ENCODE assay signal across 1 cellular context in the genomic region with DNA sequence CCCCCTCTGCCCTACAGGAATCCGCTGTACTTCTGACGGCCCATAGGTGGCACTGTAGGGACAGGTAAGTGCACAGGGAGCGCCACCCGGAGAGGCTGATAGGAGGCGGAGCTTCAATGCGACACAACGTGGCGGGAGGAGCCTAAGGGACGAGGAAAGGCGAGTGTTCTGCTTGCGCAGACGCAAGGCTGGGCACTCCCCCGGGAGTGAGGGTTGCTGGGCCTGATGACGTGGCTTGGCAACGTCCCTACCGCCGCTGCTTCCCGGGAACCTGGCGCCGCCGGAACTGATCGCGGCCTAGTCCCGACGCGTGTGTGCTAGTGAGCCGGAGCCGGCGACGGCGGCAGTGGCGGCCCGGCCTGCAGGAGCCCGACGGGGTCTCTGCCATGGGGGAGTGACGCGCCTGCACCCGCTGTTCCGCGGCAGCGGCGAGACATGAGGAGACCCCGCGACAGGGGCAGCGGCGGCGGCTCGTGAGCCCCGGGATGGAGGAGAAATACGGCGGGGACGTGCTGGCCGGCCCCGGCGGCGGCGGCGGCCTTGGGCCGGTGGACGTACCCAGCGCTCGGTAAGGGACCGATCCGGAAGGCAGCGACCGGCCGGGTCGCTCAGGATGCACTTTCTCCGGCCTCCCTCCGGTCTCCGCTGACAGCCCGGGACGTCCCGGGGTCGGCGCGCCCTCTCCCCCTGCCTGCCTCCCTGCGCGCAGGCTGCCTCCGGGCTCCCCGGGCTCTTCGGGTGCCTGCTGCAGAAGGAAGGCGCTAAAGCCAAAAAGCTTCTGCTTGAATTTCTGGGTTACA.
TF ChIP-seq lines count a peak whose summit lies in the region.

Gene SLC30A5, plus strand, starts transcription at position 244 of the 800 bp plus-strand sequence. Its CDS starts 242 bp downstream, at position 486.

TF ChIP-seq in K562, 482 proteins besides CTCF, POLR2A, EP300 and RAD21 (continued from another document and continues in another):
- TF ChIP-seq, protein P1, sequence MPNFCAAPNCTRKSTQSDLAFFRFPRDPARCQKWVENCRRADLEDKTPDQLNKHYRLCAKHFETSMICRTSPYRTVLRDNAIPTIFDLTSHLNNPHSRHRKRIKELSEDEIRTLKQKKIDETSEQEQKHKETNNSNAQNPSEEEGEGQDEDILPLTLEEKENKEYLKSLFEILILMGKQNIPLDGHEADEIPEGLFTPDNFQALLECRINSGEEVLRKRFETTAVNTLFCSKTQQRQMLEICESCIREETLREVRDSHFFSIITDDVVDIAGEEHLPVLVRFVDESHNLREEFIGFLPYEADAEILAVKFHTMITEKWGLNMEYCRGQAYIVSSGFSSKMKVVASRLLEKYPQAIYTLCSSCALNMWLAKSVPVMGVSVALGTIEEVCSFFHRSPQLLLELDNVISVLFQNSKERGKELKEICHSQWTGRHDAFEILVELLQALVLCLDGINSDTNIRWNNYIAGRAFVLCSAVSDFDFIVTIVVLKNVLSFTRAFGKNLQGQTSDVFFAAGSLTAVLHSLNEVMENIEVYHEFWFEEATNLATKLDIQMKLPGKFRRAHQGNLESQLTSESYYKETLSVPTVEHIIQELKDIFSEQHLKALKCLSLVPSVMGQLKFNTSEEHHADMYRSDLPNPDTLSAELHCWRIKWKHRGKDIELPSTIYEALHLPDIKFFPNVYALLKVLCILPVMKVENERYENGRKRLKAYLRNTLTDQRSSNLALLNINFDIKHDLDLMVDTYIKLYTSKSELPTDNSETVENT (CRISPR knock-in tag; IDR thresholded peaks at IDR 0.05) = peak; percentile 90
- peak; percentile 89 for TF ChIP-seq GABPB1 (CRISPR knock-in tag; IDR thresholded peaks at IDR 0.05)
- peak; percentile 95 for TF ChIP-seq KLF1 (tag; IDR thresholded peaks at IDR 0.05)
- TF ChIP-seq SMAD1 (IDR thresholded peaks at IDR 0.05; ENCODE audit: low read depth, low read length, partially characterized antibody) = peak; percentile 60
- TF ChIP-seq, protein P2, sequence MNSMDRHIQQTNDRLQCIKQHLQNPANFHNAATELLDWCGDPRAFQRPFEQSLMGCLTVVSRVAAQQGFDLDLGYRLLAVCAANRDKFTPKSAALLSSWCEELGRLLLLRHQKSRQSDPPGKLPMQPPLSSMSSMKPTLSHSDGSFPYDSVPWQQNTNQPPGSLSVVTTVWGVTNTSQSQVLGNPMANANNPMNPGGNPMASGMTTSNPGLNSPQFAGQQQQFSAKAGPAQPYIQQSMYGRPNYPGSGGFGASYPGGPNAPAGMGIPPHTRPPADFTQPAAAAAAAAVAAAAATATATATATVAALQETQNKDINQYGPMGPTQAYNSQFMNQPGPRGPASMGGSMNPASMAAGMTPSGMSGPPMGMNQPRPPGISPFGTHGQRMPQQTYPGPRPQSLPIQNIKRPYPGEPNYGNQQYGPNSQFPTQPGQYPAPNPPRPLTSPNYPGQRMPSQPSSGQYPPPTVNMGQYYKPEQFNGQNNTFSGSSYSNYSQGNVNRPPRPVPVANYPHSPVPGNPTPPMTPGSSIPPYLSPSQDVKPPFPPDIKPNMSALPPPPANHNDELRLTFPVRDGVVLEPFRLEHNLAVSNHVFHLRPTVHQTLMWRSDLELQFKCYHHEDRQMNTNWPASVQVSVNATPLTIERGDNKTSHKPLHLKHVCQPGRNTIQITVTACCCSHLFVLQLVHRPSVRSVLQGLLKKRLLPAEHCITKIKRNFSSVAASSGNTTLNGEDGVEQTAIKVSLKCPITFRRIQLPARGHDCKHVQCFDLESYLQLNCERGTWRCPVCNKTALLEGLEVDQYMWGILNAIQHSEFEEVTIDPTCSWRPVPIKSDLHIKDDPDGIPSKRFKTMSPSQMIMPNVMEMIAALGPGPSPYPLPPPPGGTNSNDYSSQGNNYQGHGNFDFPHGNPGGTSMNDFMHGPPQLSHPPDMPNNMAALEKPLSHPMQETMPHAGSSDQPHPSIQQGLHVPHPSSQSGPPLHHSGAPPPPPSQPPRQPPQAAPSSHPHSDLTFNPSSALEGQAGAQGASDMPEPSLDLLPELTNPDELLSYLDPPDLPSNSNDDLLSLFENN (IDR thresholded peaks at IDR 0.05; ENCODE audit: low read depth in 2 of 2, low read length in 2 of 2) = 0 out of 4 replicates have a peak, but pooled peaks of 1 of the 2 experiments have one; percentile 50
- no peak for TF ChIP-seq ZNF57 (CRISPR knock-in tag; IDR thresholded peaks at IDR 0.05)
- TF ChIP-seq TSHZ1 (CRISPR knock-in tag; IDR thresholded peaks at IDR 0.05) = no peak
- TF ChIP-seq STAT5B (CRISPR knock-in tag; IDR thresholded peaks at IDR 0.05) = no peak
- TF ChIP-seq LCOR (CRISPR knock-in tag; IDR thresholded peaks at IDR 0.05) = peak; percentile 88
- TF ChIP-seq, protein P3, sequence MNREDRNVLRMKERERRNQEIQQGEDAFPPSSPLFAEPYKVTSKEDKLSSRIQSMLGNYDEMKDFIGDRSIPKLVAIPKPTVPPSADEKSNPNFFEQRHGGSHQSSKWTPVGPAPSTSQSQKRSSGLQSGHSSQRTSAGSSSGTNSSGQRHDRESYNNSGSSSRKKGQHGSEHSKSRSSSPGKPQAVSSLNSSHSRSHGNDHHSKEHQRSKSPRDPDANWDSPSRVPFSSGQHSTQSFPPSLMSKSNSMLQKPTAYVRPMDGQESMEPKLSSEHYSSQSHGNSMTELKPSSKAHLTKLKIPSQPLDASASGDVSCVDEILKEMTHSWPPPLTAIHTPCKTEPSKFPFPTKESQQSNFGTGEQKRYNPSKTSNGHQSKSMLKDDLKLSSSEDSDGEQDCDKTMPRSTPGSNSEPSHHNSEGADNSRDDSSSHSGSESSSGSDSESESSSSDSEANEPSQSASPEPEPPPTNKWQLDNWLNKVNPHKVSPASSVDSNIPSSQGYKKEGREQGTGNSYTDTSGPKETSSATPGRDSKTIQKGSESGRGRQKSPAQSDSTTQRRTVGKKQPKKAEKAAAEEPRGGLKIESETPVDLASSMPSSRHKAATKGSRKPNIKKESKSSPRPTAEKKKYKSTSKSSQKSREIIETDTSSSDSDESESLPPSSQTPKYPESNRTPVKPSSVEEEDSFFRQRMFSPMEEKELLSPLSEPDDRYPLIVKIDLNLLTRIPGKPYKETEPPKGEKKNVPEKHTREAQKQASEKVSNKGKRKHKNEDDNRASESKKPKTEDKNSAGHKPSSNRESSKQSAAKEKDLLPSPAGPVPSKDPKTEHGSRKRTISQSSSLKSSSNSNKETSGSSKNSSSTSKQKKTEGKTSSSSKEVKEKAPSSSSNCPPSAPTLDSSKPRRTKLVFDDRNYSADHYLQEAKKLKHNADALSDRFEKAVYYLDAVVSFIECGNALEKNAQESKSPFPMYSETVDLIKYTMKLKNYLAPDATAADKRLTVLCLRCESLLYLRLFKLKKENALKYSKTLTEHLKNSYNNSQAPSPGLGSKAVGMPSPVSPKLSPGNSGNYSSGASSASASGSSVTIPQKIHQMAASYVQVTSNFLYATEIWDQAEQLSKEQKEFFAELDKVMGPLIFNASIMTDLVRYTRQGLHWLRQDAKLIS (CRISPR knock-in tag; IDR thresholded peaks at IDR 0.05) = peak; percentile 92
- TF ChIP-seq THAP7 (CRISPR knock-in tag; IDR thresholded peaks at IDR 0.05) = peak; percentile 10; the same call in 1 of the 2 replicates
- TF ChIP-seq ZBTB17 (CRISPR knock-in tag; IDR thresholded peaks at IDR 0.05) = peak; percentile 76
- no peak for TF ChIP-seq HDGF (IDR thresholded peaks at IDR 0.05)
- peak; percentile 95 for TF ChIP-seq SP1 (CRISPR knock-in tag; IDR thresholded peaks at IDR 0.05)
- TF ChIP-seq ZNF197 (CRISPR knock-in tag; IDR thresholded peaks at IDR 0.05; ENCODE audit: low read depth) = no peak
- TF ChIP-seq SAP30 (IDR thresholded peaks at IDR 0.05; ENCODE audit: borderline replicate concordance, insufficient read depth, low read depth, low read length, poor library complexity, severe bottlenecking) = peak; percentile 85
- peak; percentile 68 for TF ChIP-seq CTBP1 (IDR thresholded peaks at IDR 0.05; ENCODE audit: borderline replicate concordance)
- peak; percentile 22; the same call in 1 of the 2 replicates for TF ChIP-seq JUN (IDR thresholded peaks at IDR 0.05; ENCODE audit: borderline replicate concordance, low read depth, low read length)
- no peak; the same call in 1 of the 2 replicates for TF ChIP-seq JUN (CRISPR knock-in tag; IDR thresholded peaks at IDR 0.05; ENCODE audit: borderline replicate concordance)
- TF ChIP-seq NR2C1 (IDR thresholded peaks at IDR 0.05) = no peak
- TF ChIP-seq NR2C1 (tag; IDR thresholded peaks at IDR 0.05) = no peak
- TF ChIP-seq MBD2 (IDR thresholded peaks at IDR 0.05; ENCODE audit: borderline replicate concordance, low read depth) = peak; percentile 71; the same call in 1 of the 2 replicates
- TF ChIP-seq TFAP4 (CRISPR knock-in tag; IDR thresholded peaks at IDR 0.05; ENCODE audit: borderline replicate concordance) = peak; percentile 88
- peak in 1 of 2 experiments; percentile 46; a peak in 1 of 4 replicates for TF ChIP-seq CSDE1 (IDR thresholded peaks at IDR 0.05)
- no peak for TF ChIP-seq SRSF1 (IDR thresholded peaks at IDR 0.05; ENCODE audit: low read depth, low read length)
- peak; percentile 94 for TF ChIP-seq FUS (optimal IDR thresholded peaks at IDR 0.05; ENCODE audit: low read depth, low read length)
- TF ChIP-seq TRIM24 (IDR thresholded peaks at IDR 0.05) = peak in 1 of 2 experiments; percentile 43; a peak in 2 of 4 replicates
- peak; percentile 99 for TF ChIP-seq POLR2G (IDR thresholded peaks at IDR 0.05; ENCODE audit: low read depth, low read length)
- no peak; the same call in 1 of the 2 replicates for TF ChIP-seq KHSRP (IDR thresholded peaks at IDR 0.05)
- TF ChIP-seq E2F5 (CRISPR knock-in tag; IDR thresholded peaks at IDR 0.05) = peak; percentile 88; the same call in 1 of the 2 replicates
- no peak for TF ChIP-seq KLF6 (CRISPR knock-in tag; IDR thresholded peaks at IDR 0.05; ENCODE audit: borderline replicate concordance)
- TF ChIP-seq SRSF9 (IDR thresholded peaks at IDR 0.05; ENCODE audit: borderline replicate concordance, low read depth, low read length) = no peak
- TF ChIP-seq, protein P4, sequence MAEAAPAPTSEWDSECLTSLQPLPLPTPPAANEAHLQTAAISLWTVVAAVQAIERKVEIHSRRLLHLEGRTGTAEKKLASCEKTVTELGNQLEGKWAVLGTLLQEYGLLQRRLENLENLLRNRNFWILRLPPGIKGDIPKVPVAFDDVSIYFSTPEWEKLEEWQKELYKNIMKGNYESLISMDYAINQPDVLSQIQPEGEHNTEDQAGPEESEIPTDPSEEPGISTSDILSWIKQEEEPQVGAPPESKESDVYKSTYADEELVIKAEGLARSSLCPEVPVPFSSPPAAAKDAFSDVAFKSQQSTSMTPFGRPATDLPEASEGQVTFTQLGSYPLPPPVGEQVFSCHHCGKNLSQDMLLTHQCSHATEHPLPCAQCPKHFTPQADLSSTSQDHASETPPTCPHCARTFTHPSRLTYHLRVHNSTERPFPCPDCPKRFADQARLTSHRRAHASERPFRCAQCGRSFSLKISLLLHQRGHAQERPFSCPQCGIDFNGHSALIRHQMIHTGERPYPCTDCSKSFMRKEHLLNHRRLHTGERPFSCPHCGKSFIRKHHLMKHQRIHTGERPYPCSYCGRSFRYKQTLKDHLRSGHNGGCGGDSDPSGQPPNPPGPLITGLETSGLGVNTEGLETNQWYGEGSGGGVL (CRISPR knock-in tag; IDR thresholded peaks at IDR 0.05) = no peak
- no peak for TF ChIP-seq ZNF644 (tag; IDR thresholded peaks at IDR 0.05; ENCODE audit: low read depth)
- peak; percentile 84 for TF ChIP-seq ETV1 (tag; conservative IDR thresholded peaks at IDR 0.05; ENCODE audit: low read depth)
